In the genomic region with DNA sequence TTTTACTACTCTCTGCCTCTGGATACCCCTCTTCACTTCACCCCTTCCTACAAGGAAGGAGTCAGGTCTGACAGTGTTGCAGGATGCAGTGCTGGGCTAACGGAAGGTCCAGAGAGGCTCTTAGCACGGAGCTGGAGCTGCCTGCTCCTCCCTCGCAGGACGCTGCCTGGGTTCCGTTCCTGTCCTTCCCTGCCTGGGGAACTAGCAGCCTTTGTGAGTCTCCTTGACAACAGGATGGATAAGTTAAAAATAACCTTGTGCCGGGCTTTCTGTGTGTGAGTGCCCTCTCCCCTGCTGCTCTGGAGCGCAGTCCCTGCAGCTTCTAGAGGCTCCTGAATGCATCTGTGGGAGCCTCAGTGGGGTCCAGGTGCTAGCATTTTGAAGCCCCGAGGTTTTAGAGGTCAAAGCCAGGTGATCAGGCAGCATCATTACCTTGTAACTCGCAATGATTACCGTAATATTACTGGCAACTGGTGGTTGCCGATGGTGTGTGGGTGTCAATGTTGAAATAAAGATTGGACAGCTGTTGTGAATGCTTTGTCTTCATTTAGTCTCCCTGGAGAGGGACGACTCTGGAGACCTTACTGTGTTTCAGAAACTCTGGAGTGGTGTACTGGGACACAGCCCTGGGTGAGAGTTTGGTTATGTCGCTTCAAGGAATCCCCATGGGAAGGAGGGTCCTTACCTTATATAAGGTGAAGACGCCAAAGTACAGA, we compare ENCODE assay signal across 1 cellular context.
TF ChIP-seq lines count a peak whose summit lies in the region.

No MANE protein-coding gene starts in this region.

TF ChIP-seq in IMR-90, 13 proteins besides CTCF, POLR2A, EP300 and RAD21 (continued from another document):
- TF ChIP-seq MXI1 (IDR thresholded peaks at IDR 0.05; ENCODE audit: borderline replicate concordance, low read depth, low read length), result no peak
